ENCODE assay signal across 5 cellular contexts in genomic region chr6:67787119-67787518, GRCh38.
DNase-seq lines count a peak whose midpoint lies in the region; ATAC-seq, FAIRE-seq and TF ChIP-seq lines count a peak whose summit lies in the region.
"Not testable (repeated sequence)": the region's sequence is repeated elsewhere in the genome, so short reads cannot be mapped to it uniquely, and the experiment has no call there.

No MANE protein-coding gene starts in this region.

- not testable (repeated sequence) for H3K4me3 ChIP-seq in pancreas

- FAIRE-seq in G401.6 (lab: Jason Lieb, UNC) (peak; percentile 53), TTC549 (lab: Jason Lieb, UNC) (peak; percentile 48), colon (lab: Jason Lieb, UNC) (peak; percentile 75), frontal cortex (lab: Jason Lieb, UNC) (peak; percentile 95), pancreas (lab: Jason Lieb, UNC) (peak; percentile 78)

- intact Hi-C loops in pancreas (cut with DNase I), result not testable (repeated sequence)

- H3K27me3 ChIP-seq in pancreas, result not testable (repeated sequence)

- H3K36me3 ChIP-seq in pancreas, result not testable (repeated sequence)

- not testable (repeated sequence) for H3K27ac ChIP-seq in pancreas

- not testable (repeated sequence) for H3K9me3 ChIP-seq in pancreas

- not testable (repeated sequence) for H3K4me1 ChIP-seq in pancreas

- not testable (repeated sequence) for TF ChIP-seq CTCF in pancreas (IDR thresholded peaks at IDR 0.05)

- not testable (repeated sequence) for DNase-seq in frontal cortex (ENCODE audit: low spot score in 2 of 2); pancreas

- 30 to 58% methylated on average over 1 of the region's 1 CpG for WGBS in pancreas, 2 donors

- not testable (repeated sequence) for ATAC-seq in pancreas
